15 cellular contexts compared by ENCODE assay signal in the genomic region with DNA sequence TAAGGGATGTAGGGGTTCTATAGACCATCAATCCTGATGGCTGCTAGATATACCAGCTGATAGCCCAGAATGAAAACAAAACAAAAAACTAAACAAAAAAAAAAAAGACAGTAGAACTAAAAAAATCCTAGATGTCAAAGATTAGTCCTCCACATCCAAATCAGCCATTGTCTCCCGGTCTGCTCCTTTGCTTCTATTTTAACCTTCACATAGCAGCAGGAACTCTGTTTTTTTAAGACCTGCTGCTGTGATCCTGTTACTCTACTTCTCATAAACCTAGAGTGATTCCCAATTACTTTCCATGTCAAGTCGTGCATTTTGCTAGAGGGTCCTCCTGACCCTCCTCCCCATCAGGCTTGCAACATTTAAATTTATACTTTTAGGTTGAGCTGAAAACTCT. TPM values are rescaled to one million over a fixed set of nuclear protein-coding genes. Genes with fewer than 3 reads are reported as not detected.
DNase-seq lines count a peak whose midpoint lies in the region; ATAC-seq, FAIRE-seq and TF ChIP-seq lines count a peak whose summit lies in the region.
"Had no signal": no experiment of that assay in that cellular context is flagged by ENCODE, and none has a peak within 500 bp of the region (broad histone marks: within the 10 kb centered on the region; RNA-seq: fewer than 3 reads in every experiment).

No MANE protein-coding gene starts in this region.

- H3K36me3 ChIP-seq in adipocyte (ENCODE audit: control insufficient read depth, insufficient read depth, low read length, severe bottlenecking) (peaks cover 6% of the 10 kb centered on the region), mesenchymal stem cell (ENCODE audit: control insufficient read depth in 1 of 2, insufficient read depth in 2 of 2, low read depth in 1 of 2, low read length in 2 of 2) (peaks cover 0 to 7% of the 10 kb centered on the region in 2 experiments), testis (ENCODE audit: low read depth, missing control alignments) (no peaks in the 10 kb centered on the region), PC-3 (ENCODE audit: low read depth, low read length) (no peaks in the 10 kb centered on the region)

- H3K27me3 ChIP-seq in adipocyte (replicated peaks; ENCODE audit: control insufficient read depth, insufficient read depth, low read length) (no peaks in the 10 kb centered on the region), mesenchymal stem cell (ENCODE audit: control insufficient read depth in 1 of 2, insufficient read depth in 1 of 2, low read length in 2 of 2) (no peaks in the 10 kb centered on the region), testis (no peaks in the 10 kb centered on the region), PC-3 (ENCODE audit: low read length) (no peaks in the 10 kb centered on the region)

- H4K91ac ChIP-seq in mesenchymal stem cell (ENCODE audit: low read length): no peak overlapping the region

- H3K4me1 ChIP-seq in adipocyte (ENCODE audit: control insufficient read depth, insufficient read depth, low read length) (peaks cover 61% of the 10 kb centered on the region), mesenchymal stem cell (ENCODE audit: control insufficient read depth, insufficient read depth, low read depth, low read length) (peaks cover 9% of the 10 kb centered on the region), testis (peaks cover 24% of the 10 kb centered on the region), PC-3 (ENCODE audit: insufficient read depth, low read length) (peaks cover 12% of the 10 kb centered on the region)

- no peak overlapping the region for H3K14ac ChIP-seq in mesenchymal stem cell (ENCODE audit: low read length in 2 of 2)

- no peak overlapping the region for H3K18ac ChIP-seq in mesenchymal stem cell (ENCODE audit: low read depth in 1 of 2, low read length in 2 of 2)

- no peak overlapping the region for H2BK5ac ChIP-seq in mesenchymal stem cell (ENCODE audit: low read depth, low read length, poor library complexity, severe bottlenecking)

- H3K4me3 ChIP-seq in adipocyte (ENCODE audit: low read length) (peak overlapping the region; percentile 95), mesenchymal stem cell (ENCODE audit: insufficient read depth in 1 of 2, low read depth in 1 of 2, low read length in 2 of 2) (peak overlapping the region in 1 of 2 experiments; percentile 98), testis (no peak overlapping the region), PC-3 (ENCODE audit: low read length) (no peak overlapping the region)
- H3K4me3 ChIP-seq: A549, lung had no signal

- no peak overlapping the region for H4K8ac ChIP-seq in mesenchymal stem cell (ENCODE audit: low read length)

- peaks cover 36% of the 10 kb centered on the region for H3K4me1 Mint-ChIP-seq in T-helper 2 cell treated with Interferon-gamma antibody and Interleukin-4, amounts not matched to agents 5 μg/mL and 100 μg/mL, for 36 hours (ENCODE audit: low read depth)

- H3K23ac ChIP-seq in mesenchymal stem cell (ENCODE audit: low read length in 2 of 2): no peak overlapping the region

- no peak for TF ChIP-seq POLR2A in testis (IDR thresholded peaks at IDR 0.05)
- TF ChIP-seq POLR2A in GM12892 (IDR thresholded peaks at IDR 0.05; ENCODE audit: low read depth, low read length): no peak

- no peak overlapping the region for H2BK120ac ChIP-seq in mesenchymal stem cell (ENCODE audit: low read depth, low read length)

- H3K9ac ChIP-seq in adipocyte (ENCODE audit: low read length) (peak overlapping the region; percentile 95), mesenchymal stem cell (ENCODE audit: low read length) (peak overlapping the region; percentile 93), PC-3 (ENCODE audit: low read length) (no peak overlapping the region)

- no TSS peak for BruUV-seq in PC-3 (replicated peaks; lab: Mats Ljungman, UMichigan)

- H3K4me2 ChIP-seq in mesenchymal stem cell (ENCODE audit: low read length, poor library complexity, severe bottlenecking) (no peak overlapping the region), PC-3 (ENCODE audit: low read length) (no peak overlapping the region)

- H3K4me3 Mint-ChIP-seq in T-helper 2 cell treated with Interferon-gamma antibody and Interleukin-4, amounts not matched to agents 5 μg/mL and 100 μg/mL, for 36 hours: peak overlapping the region; percentile 35
- H3K4me3 Mint-ChIP-seq: stimulated activated naive CD8-positive, alpha-beta T cell treated with anti-CD3 and anti-CD28 coated beads, Interleukin-15, Interleukin-2, amounts not matched to agents 100 ng/mL and 50 ng/mL, for 24 hours had no signal

- H3K27ac Mint-ChIP-seq in T-helper 2 cell treated with Interferon-gamma antibody and Interleukin-4, amounts not matched to agents 5 μg/mL and 100 μg/mL, for 36 hours: no peak overlapping the region
- H3K27ac Mint-ChIP-seq: stimulated activated naive CD8-positive, alpha-beta T cell treated with anti-CD3 and anti-CD28 coated beads, Interleukin-15, Interleukin-2, amounts not matched to agents 100 ng/mL and 50 ng/mL, for 24 hours had no signal

- intact Hi-C loops in testis (cut with DNase I; ENCODE audit: low total_unique reads) (no loop called here), PC-3 (cut with micrococcal nuclease) (loop anchor here (5.0 kb wide), 1 partner anchor 60 kb away; no protein-coding TSS in a partner anchor)

- H3K27ac ChIP-seq in mesenchymal stem cell (ENCODE audit: low read length, poor library complexity, severe bottlenecking) (no peak overlapping the region), testis (peak overlapping the region; percentile 67 to 90), PC-3 (ENCODE audit: low read length) (no peak overlapping the region)
- H3K27ac ChIP-seq: A549 had no signal

- no peaks in the 10 kb centered on the region for H3K9me3 Mint-ChIP-seq in T-helper 2 cell treated with Interferon-gamma antibody and Interleukin-4, amounts not matched to agents 5 μg/mL and 100 μg/mL, for 36 hours
- H3K9me3 Mint-ChIP-seq: stimulated activated naive CD8-positive, alpha-beta T cell treated with anti-CD3 and anti-CD28 coated beads, Interleukin-15, Interleukin-2, amounts not matched to agents 100 ng/mL and 50 ng/mL, for 24 hours had no signal

- no peak overlapping the region for H2BK15ac ChIP-seq in mesenchymal stem cell (ENCODE audit: low read depth, poor library complexity, severe bottlenecking)

- H2BK12ac ChIP-seq in mesenchymal stem cell (ENCODE audit: low read length in 2 of 2): no peak overlapping the region

- POLR2A ChIA-PET in PC-3 (lab: Charles Lee; ENCODE audit: unreplicated experiment): no interaction called here

- no peak overlapping the region for H3K4ac ChIP-seq in mesenchymal stem cell (ENCODE audit: low read depth in 1 of 2, low read length in 2 of 2)

- H3K9me3 ChIP-seq in adipocyte (ENCODE audit: control insufficient read depth, low read length): no peaks in the 10 kb centered on the region
- H3K9me3 ChIP-seq in mesenchymal stem cell (ENCODE audit: control insufficient read depth, low read length): no peaks in the 10 kb centered on the region
- H3K9me3 ChIP-seq in testis: no peaks in the 10 kb centered on the region
- H3K9me3 ChIP-seq in PC-3 (ENCODE audit: low read length): no peaks in the 10 kb centered on the region
- H3K9me3 ChIP-seq: A549 had no signal

- H3F3A ChIP-seq in PC-3 (ENCODE audit: low read length, unreplicated experiment): no peaks in the 10 kb centered on the region

- TF ChIP-seq CTCF in testis (IDR thresholded peaks at IDR 0.05) (no peak), PC-3 (conservative IDR thresholded peaks at IDR 0.05; ENCODE audit: low read depth, low read length) (no peak)

- no peak for ATAC-seq in PC-3
- ATAC-seq: A549, HCT116 had no signal

- H3K79me2 ChIP-seq in PC-3 (ENCODE audit: low read length): peaks cover 41% of the 10 kb centered on the region

- no peaks in the 10 kb centered on the region for H3K9me2 ChIP-seq in PC-3 (replicated peaks; ENCODE audit: low read length)

- 79% methylated on average over 2 of the region's 2 CpGs for WGBS in mesenchymal stem cell
- 52 to 58% methylated on average over 2 of the region's 2 CpGs for whole genome bisulfite sequencing in testis, 2 donors

- H3K79me1 ChIP-seq in mesenchymal stem cell (replicated peaks; ENCODE audit: low read length, poor library complexity, severe bottlenecking): peaks cover 26% of the 10 kb centered on the region

- no peaks in the 10 kb centered on the region for H3K27me3 Mint-ChIP-seq in T-helper 2 cell treated with Interferon-gamma antibody and Interleukin-4, amounts not matched to agents 5 μg/mL and 100 μg/mL, for 36 hours (ENCODE audit: low read depth)
- H3K27me3 Mint-ChIP-seq: stimulated activated naive CD8-positive, alpha-beta T cell treated with anti-CD3 and anti-CD28 coated beads, Interleukin-15, Interleukin-2, amounts not matched to agents 100 ng/mL and 50 ng/mL, for 24 hours had no signal

- H2AK5ac ChIP-seq in mesenchymal stem cell (ENCODE audit: low read length, severe bottlenecking): no peak overlapping the region

- H2AFZ ChIP-seq in mesenchymal stem cell (ENCODE audit: low read depth, low read length) (no peak overlapping the region), PC-3 (ENCODE audit: low read length) (no peak overlapping the region)

- H4K20me1 ChIP-seq in PC-3 (ENCODE audit: low read length): no peaks in the 10 kb centered on the region

- FAIRE-seq in GM12892 (lab: Jason Lieb, UNC): no peak
- FAIRE-seq: A549 had no signal

- H3K36me3 Mint-ChIP-seq in T-helper 2 cell treated with Interferon-gamma antibody and Interleukin-4, amounts not matched to agents 5 μg/mL and 100 μg/mL, for 36 hours (ENCODE audit: low read depth): peaks cover 11% of the 10 kb centered on the region

- DNase-seq in T-helper 2 cell treated with Interferon-gamma antibody and Interleukin-4, amounts not matched to agents 5 μg/mL and 100 μg/mL, for 36 hours (ENCODE audit: low spot score): no peak
- DNase-seq in T-helper 2 cell (no peak), adipocyte (ENCODE audit: low read depth) (no peak), mesenchymal stem cell (no peak), testis (no peak), NCI-H1417 treated with DMSO at 0.1 percent for 48 hours (lab: John Stamatoyannopoulos, UW) (no peak), GM12892 (ENCODE audit: insufficient read length) (no peak), PC-3 (no peak)
- DNase-seq: activated CD4-positive, CD25-positive, alpha-beta regulatory T cell; amniotic stem cell; GDM1 had no signal

- CTCF ChIA-PET in PC-3 (lab: Charles Lee): no interaction called here

RNA-seq across cellular contexts. Expression of gene IFT122, which starts 2.5 kb away (rescaled TPM):
- polyA plus RNA-seq in mesenchymal stem cell (2013, experiment 1 of 2): 8.0 TPM
- polyA plus RNA-seq in mesenchymal stem cell (2013, experiment 2 of 2): 8.2 TPM
- total RNA-seq in testis (100 to 1,000 TPM; 125 to 168 TPM), PC-3 (2014; rRNA removed) (10.2 and 13.8 TPM in 2 replicates)
- polyA plus RNA-seq in testis (ENCODE audit: insufficient read depth, low read depth, low replicate concordance): 218 TPM
- polyA plus RNA-seq in GM12892 (2012; ENCODE audit: missing spikeins): 7.1 TPM

RNA-seq across cellular contexts. Expression of gene MBD4, which starts 2.7 kb away (rescaled TPM):
- polyA plus RNA-seq in mesenchymal stem cell (2013, experiment 1 of 2): 32.0 TPM
- polyA plus RNA-seq in mesenchymal stem cell (2013, experiment 2 of 2): 31.3 TPM
- 10 to 100 TPM; 26.0 to 27.6 TPM for total RNA-seq in testis
- polyA plus RNA-seq in testis (ENCODE audit: insufficient read depth, low read depth, low replicate concordance): 30.3 TPM
- polyA plus RNA-seq in GM12892 (2012; ENCODE audit: missing spikeins): 32.3 TPM
- 11.4 and 21.1 TPM in 2 replicates for total RNA-seq in PC-3 (2014; rRNA removed)

RNA-seq across cellular contexts. Expression of gene EFCAB12, which starts 14.1 kb away (rescaled TPM):
- 0.39 TPM for polyA plus RNA-seq in mesenchymal stem cell (2013, experiment 1 of 2)
- polyA plus RNA-seq in mesenchymal stem cell (2013, experiment 2 of 2): 0.42 TPM
- total RNA-seq in testis (10 to 100 TPM in 1 of 2 donors, 1 to 10 TPM in 1; 7.3 to 13.7 TPM), PC-3 (2014; rRNA removed) (0.04 and 0.12 TPM in 2 replicates)
- polyA plus RNA-seq in testis (ENCODE audit: insufficient read depth, low read depth, low replicate concordance): 16.0 TPM
- polyA plus RNA-seq in GM12892 (2012; ENCODE audit: missing spikeins): 0.76 TPM

Comparison
In these comparisons a context has a peak if more than half of its experiments do, and no peak if none do; other contexts are left out.
1. H3K27ac ChIP-seq: peak in testis (2 of 2); none in mesenchymal stem cell (single experiment) and PC-3 (single experiment).